In the genomic region with DNA sequence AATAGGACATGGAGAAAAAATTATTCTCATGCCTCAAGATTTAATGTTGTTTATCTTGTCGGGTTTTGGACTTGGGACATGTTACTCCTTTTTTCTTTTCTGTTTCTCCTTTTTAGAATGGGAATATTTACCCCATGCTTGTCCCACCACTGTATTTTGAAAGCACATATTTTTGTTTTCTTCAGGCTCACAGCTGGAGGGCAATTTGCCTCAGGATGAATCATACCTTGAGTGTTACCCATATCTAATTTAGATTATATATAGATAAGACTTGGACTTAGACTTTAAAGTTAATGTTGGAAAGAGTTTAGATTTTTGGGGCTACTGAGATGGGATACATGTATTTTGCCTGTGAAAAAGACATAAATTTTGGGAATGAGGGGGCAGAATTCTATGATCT, we compare ENCODE assay signal across 6 cellular contexts.
"Had no signal": no experiment of that assay in that cellular context is flagged by ENCODE, and none has a peak within 500 bp of the region (broad histone marks: within the 10 kb centered on the region; RNA-seq: fewer than 3 reads in every experiment).

No MANE protein-coding gene starts in this region.

- H3K36me3 Mint-ChIP-seq: IgD-negative memory B cell had no signal

- ATAC-seq: HepG2 had no signal

- H3K9ac ChIP-seq: GM23248 had no signal

- H3K4me3 ChIP-seq: GM23248 had no signal

- H2AFZ ChIP-seq: GM23248 had no signal

- H3K4me1 Mint-ChIP-seq: H9, IgD-negative memory B cell had no signal

- H3K27ac ChIP-seq: GM23248 had no signal

- H3K9me3 Mint-ChIP-seq: H9, IgD-negative memory B cell had no signal

- H3K4me3 Mint-ChIP-seq: H9, IgD-negative memory B cell had no signal

- H3K27ac Mint-ChIP-seq: IgD-negative memory B cell had no signal

- DNase-seq: H9, HCEC 1CT, KBM-7 had no signal
